Comparison of ENCODE assay signal across 8 cellular contexts in genomic region chr19:2166741-2167738, GRCh38. TPM values are rescaled to one million over a fixed set of nuclear protein-coding genes. Genes with fewer than 3 reads are reported as not detected.
DNase-seq lines count a peak whose midpoint lies in the region; ATAC-seq and TF ChIP-seq lines count a peak whose summit lies in the region.

No MANE protein-coding gene starts in this region.

- WGBS in body of pancreas, 2 donors = 45 to 66% methylated on average over 18 to 35 of the region's 35 CpGs
- WGBS in lung, 2 donors = 48 to 57% methylated on average over 35 of the region's 35 CpGs

- H3K27ac ChIP-seq in body of pancreas (peak overlapping the region; percentile 96 to 99 (median 97)), lung (ENCODE audit: low read depth in 1 of 2, low read length in 1 of 2) (peak overlapping the region; percentile 5 to 95)

- H3K36me3 ChIP-seq in body of pancreas (replicated peaks in 1 of 2; ENCODE audit: insufficient read depth in 1 of 2, low read depth in 2 of 2) (no peaks in the 10 kb centered on the region), lung (ENCODE audit: control insufficient read depth in 2 of 2, insufficient read depth in 2 of 2, low read length in 2 of 2) (no peaks in the 10 kb centered on the region)

- TF ChIP-seq CTCF in body of pancreas (IDR thresholded peaks at IDR 0.05) (no peak), lung (IDR thresholded peaks at IDR 0.05; ENCODE audit: control extremely low read depth, extremely low read depth) (no peak)

- TF ChIP-seq POLR2A in body of pancreas (IDR thresholded peaks at IDR 0.05) = peak in 2 of 3 donors; percentile 35 to 46

- DNase-seq in Caki2 (ENCODE audit: low read depth) = peak; percentile 64
- peak; percentile 60 for DNase-seq in NCI-H1092 (lab: John Stamatoyannopoulos, UW)
- peak; percentile 81 to 92 (median 90) for DNase-seq in body of pancreas
- DNase-seq in lung (ENCODE audit: low spot score) = peak; percentile 88
- DNase-seq in ureter (ENCODE audit: low spot score) = peak; percentile 72
- DNase-seq in GOT3 (lab: John Stamatoyannopoulos, UW) = no peak
- no peak for DNase-seq in NCI-H345 treated with DMSO at 0.1 percent for 48 hours (lab: John Stamatoyannopoulos, UW; ENCODE audit: unreplicated experiment)

- ATAC-seq in body of pancreas (peak; percentile 10), lung (ENCODE audit: insufficient read depth, low FRiP score) (peak; percentile 10), GM18867 (IDR thresholded peaks at IDR 0.05; ENCODE audit: unreplicated experiment) (no peak)

- intact Hi-C loops in body of pancreas (cut with DNase I) = no loop called here

- H3K4me3 ChIP-seq in body of pancreas (no peak overlapping the region), lung (no peak overlapping the region)

- H3K9me3 ChIP-seq in body of pancreas = no peaks in the 10 kb centered on the region
- H3K9me3 ChIP-seq in lung (ENCODE audit: control insufficient read depth in 2 of 2, insufficient read depth in 1 of 2, low read length in 1 of 2) = no peaks in the 10 kb centered on the region

- H3K27me3 ChIP-seq in body of pancreas = no peaks in the 10 kb centered on the region
- no peaks in the 10 kb centered on the region for H3K27me3 ChIP-seq in lung (ENCODE audit: control insufficient read depth, insufficient read depth)

- H3K4me1 ChIP-seq in body of pancreas = peaks cover 81% of the 10 kb centered on the region
- H3K4me1 ChIP-seq in lung (ENCODE audit: control insufficient read depth in 2 of 2, insufficient read depth in 2 of 2, low read length in 2 of 2) = peaks cover 31 to 40% of the 10 kb centered on the region in 2 donors

- in situ Hi-C loops in Caki2 (cut with HindIII; ENCODE audit: low pct_unique_long_range_greater_than_20kb, low sequenced_read_pairs) = no loop called here

RNA-seq across cellular contexts. Expression of gene DOT1L, which starts 3.3 kb away (rescaled TPM):
- total RNA-seq in Caki2 (2014; rRNA removed; shearing (Covaris generic); ENCODE audit: low replicate concordance) = 5.2 and 7.5 TPM in 2 replicates
- total RNA-seq in body of pancreas (10 to 100 TPM; 10.1 to 44.5 TPM), lung (10 to 100 TPM; 20.4 to 46.4 TPM), ureter (41.9 TPM)
- 10 to 100 TPM; 13.0 to 19.2 TPM for polyA plus RNA-seq in lung

RNA-seq across cellular contexts. Expression of gene AP3D1, which starts 15.7 kb away (rescaled TPM):
- total RNA-seq in Caki2 (2014; rRNA removed; shearing (Covaris generic); ENCODE audit: low replicate concordance) = 59.0 and 69.3 TPM in 2 replicates
- total RNA-seq in body of pancreas = 100 to 1,000 TPM in 1 of 2 donors, 10 to 100 TPM in 1; 77.0 to 124 TPM
- 100 to 1,000 TPM in 1 of 2 donors, 10 to 100 TPM in 1; 69.9 to 144 TPM for total RNA-seq in lung
- polyA plus RNA-seq in lung = 100 to 1,000 TPM in 1 of 2 donors, 10 to 100 TPM in 1; 55.3 to 101 TPM
- total RNA-seq in ureter = 148 TPM

Comparison
In these comparisons a context has a peak if more than half of its experiments do, and no peak if none do; other contexts are left out.
1. DNase-seq: peak in Caki2 (single experiment), NCI-H1092 (single experiment), body of pancreas (4 of 4), lung (single experiment) and ureter (single experiment); none in GOT3 (single experiment) and NCI-H345 treated with DMSO at 0.1 percent for 48 hours (single experiment).